In the genomic region with DNA sequence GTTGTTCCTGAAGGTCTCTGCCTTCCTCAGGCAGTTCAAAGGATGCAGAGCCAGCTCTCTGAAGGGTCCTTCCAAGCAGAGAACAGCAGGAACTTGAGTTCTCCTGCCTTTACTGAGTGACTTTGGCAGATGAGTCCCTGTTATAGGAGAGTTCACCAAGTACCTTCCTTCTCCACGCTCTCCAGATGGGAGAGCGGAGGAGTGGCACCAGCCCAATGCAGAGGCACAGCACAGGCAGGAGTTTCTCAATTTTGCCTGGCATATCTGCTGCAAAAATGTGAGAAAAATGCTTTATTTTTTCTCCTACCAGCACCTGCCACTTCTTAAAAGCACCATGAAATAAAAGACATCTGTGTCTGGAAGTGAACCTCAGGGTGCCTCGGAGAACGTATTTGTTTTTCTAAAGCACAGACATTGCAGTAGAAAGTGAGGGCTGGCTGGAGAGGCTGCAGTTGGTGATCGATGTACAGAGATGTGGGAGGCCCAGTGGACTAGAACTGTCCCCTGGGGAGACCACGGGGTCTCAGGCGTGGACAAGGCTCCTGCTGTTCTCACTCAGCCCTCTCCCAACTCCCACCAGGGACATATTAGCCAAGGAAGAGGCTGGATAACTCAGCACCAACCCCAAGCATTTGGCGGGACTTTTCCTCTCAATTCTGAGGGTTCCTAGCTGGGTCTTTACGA, we compare ENCODE assay signal across 23 cellular contexts.
"Had no signal": no experiment of that assay in that cellular context is flagged by ENCODE, and none has a peak within 500 bp of the region (broad histone marks: within the 10 kb centered on the region; RNA-seq: fewer than 3 reads in every experiment).

No MANE protein-coding gene starts in this region.

- DNase-seq: cortex of kidney; effector memory CD8-positive, alpha-beta T cell; erythroblast; foreskin keratinocyte; immature natural killer cell; kidney; left cardiac atrium; left ventricle myocardium inferior; lower lobe of right lung; mesenchymal stem cell; midbrain; naive B cell; ovary; right cardiac atrium; stimulated activated CD4-positive, alpha-beta T cell treated with anti-CD3 and anti-CD28 coated beads, Interleukin-2, amount 100 ng/mL, for 48 hours; stimulated activated naive CD8-positive, alpha-beta T cell treated with anti-CD3 and anti-CD28 coated beads, Interleukin-15, Interleukin-2, amounts not matched to agents 100 U/mL and 50 U/mL, for 24 hours; testis; upper lobe of right lung had no signal

- ATAC-seq: effector memory CD8-positive, alpha-beta T cell; foreskin keratinocyte; left cardiac atrium; lower lobe of right lung; right cardiac atrium; stimulated activated naive CD8-positive, alpha-beta T cell treated with anti-CD3 and anti-CD28 coated beads, Interleukin-15, Interleukin-2, amounts not matched to agents 100 U/mL and 50 U/mL, for 24 hours; upper lobe of right lung had no signal

- H3K27me3 ChIP-seq: foreskin keratinocyte, neutrophil, ovary, testis, tibial nerve, upper lobe of right lung, vagina had no signal

- H3K36me3 Mint-ChIP-seq: naive B cell had no signal

- H3K4me3 Mint-ChIP-seq: effector memory CD8-positive, alpha-beta T cell; immature natural killer cell; naive B cell; nephron had no signal

- FAIRE-seq: kidney had no signal

- H3K4me1 ChIP-seq: foreskin keratinocyte, left ventricle myocardium inferior, lower lobe of right lung, testis, tibial nerve, upper lobe of right lung, vagina had no signal

- H3K4me1 Mint-ChIP-seq: immature natural killer cell, naive B cell had no signal

- H3K27me3 Mint-ChIP-seq: effector memory CD8-positive, alpha-beta T cell had no signal

- H3K27ac ChIP-seq: foreskin keratinocyte, left ventricle myocardium inferior, lower lobe of right lung, neutrophil, ovary, testis, tibial nerve, upper lobe of right lung, vagina had no signal

- H3K27ac Mint-ChIP-seq: effector memory CD8-positive, alpha-beta T cell; immature natural killer cell; nephron had no signal

- H3K36me3 ChIP-seq: left ventricle myocardium inferior, lower lobe of right lung, ovary, tibial nerve, upper lobe of right lung, vagina had no signal

- H3K4me3 ChIP-seq: left ventricle myocardium inferior, lower lobe of right lung, ovary, smooth muscle cell, testis, tibial nerve, upper lobe of right lung, vagina had no signal

- H3K9me3 ChIP-seq: left ventricle myocardium inferior, lower lobe of right lung, neutrophil, ovary, testis, tibial nerve, upper lobe of right lung, vagina had no signal
